ENCODE assay signal across 8 cellular contexts in the genomic region with DNA sequence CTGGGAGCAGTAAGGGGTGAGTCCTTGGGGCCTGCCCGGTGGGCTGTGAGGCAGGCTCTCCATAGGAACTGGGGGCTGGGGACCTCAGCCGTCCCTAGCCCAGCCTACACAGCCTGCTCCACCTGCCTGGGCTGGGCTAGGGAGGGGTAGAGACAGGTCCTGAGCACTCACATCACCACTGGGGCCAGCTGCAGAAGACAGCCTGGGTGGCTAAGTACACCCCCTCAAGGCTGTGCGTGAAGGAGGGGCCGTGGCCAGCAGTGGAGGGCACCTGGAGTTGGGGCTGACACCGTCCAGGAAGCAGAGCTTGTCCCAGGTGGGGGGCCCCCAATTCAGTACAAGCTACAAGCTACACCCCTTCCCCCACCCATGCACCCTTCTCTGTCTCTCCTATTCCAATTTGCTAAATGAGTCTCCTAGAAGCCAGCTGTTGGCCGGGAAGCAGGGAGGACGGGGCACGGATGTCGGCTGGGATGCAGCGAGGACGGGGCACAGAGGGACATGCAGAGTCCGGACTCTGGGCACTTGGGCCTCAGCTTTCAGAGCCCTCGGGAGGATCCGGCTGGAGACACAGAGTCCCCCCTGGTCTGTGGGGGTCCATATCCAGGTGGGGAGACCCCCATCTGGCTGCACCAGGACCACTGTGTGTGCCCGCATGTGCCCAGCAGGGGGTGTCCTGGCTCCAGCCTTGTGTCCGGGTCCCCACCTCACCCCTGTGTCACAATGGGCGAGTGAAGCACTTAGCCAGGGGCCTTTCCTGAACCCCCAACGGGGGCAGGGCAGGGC. TPM values are rescaled to one million over a fixed set of nuclear protein-coding genes. Genes with fewer than 3 reads are reported as not detected.
DNase-seq lines count a peak whose midpoint lies in the region; ATAC-seq and TF ChIP-seq lines count a peak whose summit lies in the region.

No MANE protein-coding gene starts in this region.

- H3K27ac ChIP-seq in cardiac muscle cell, result no peak overlapping the region
- no peak overlapping the region for H3K27ac ChIP-seq in SU-DHL-6 (ENCODE audit: low read depth, low read length)
- peak overlapping the region; percentile 93 for H3K27ac ChIP-seq in left ventricle myocardium inferior (replicated peaks)
- H3K27ac ChIP-seq in upper lobe of right lung, result peak overlapping the region; percentile 85

- peaks cover 3% of the 10 kb centered on the region for H3K4me1 ChIP-seq in cardiac muscle cell (ENCODE audit: low read depth)
- H3K4me1 ChIP-seq in left ventricle myocardium inferior, result peaks cover 30% of the 10 kb centered on the region
- H3K4me1 ChIP-seq in upper lobe of right lung, result peaks cover 17% of the 10 kb centered on the region

- H3F3A ChIP-seq in SU-DHL-6 (ENCODE audit: insufficient read depth), result no peaks in the 10 kb centered on the region

- DNase-seq in cardiac muscle cell (ENCODE audit: low read depth in 1 of 2, low spot score in 1 of 2) (peak in 1 of 2 donors; percentile 42), left ventricle myocardium superior (no peak), left ventricle myocardium inferior (no peak), upper lobe of right lung (no peak), NCI-H1694 (lab: John Stamatoyannopoulos, UW) (no peak)

- H3K36me3 ChIP-seq in cardiac muscle cell (no peaks in the 10 kb centered on the region), SU-DHL-6 (ENCODE audit: low read length) (no peaks in the 10 kb centered on the region), left ventricle myocardium inferior (no peaks in the 10 kb centered on the region), upper lobe of right lung (no peaks in the 10 kb centered on the region)

- no peaks in the 10 kb centered on the region for H3K9me3 ChIP-seq in cardiac muscle cell (ENCODE audit: low read depth)
- H3K9me3 ChIP-seq in SU-DHL-6 (ENCODE audit: insufficient read depth, low read length), result no peaks in the 10 kb centered on the region
- no peaks in the 10 kb centered on the region for H3K9me3 ChIP-seq in left ventricle myocardium inferior (replicated peaks)
- no peaks in the 10 kb centered on the region for H3K9me3 ChIP-seq in upper lobe of right lung

- no peak overlapping the region for H3K4me2 ChIP-seq in SU-DHL-6 (ENCODE audit: low read depth, low read length, poor library complexity, severe bottlenecking)

- no peak for ATAC-seq in left ventricle myocardium superior
- no peak for ATAC-seq in upper lobe of right lung
- no peak for ATAC-seq in HG02759 (IDR thresholded peaks at IDR 0.05; ENCODE audit: unreplicated experiment)
- ATAC-seq in GM19395 (IDR thresholded peaks at IDR 0.05; ENCODE audit: unreplicated experiment), result no peak

- peak; percentile 30 for TF ChIP-seq CTCF in cardiac muscle cell (IDR thresholded peaks at IDR 0.05; ENCODE audit: low read depth, low read length)
- TF ChIP-seq CTCF in SU-DHL-6 (IDR thresholded peaks at IDR 0.05; ENCODE audit: insufficient read depth, low read length, poor library complexity, severe bottlenecking), result peak; percentile 22
- peak; percentile 49 for TF ChIP-seq CTCF in left ventricle myocardium inferior (IDR thresholded peaks at IDR 0.05; ENCODE audit: borderline replicate concordance)
- TF ChIP-seq CTCF in upper lobe of right lung (IDR thresholded peaks at IDR 0.05), result peak; percentile 37

- no peaks in the 10 kb centered on the region for H3K9me2 ChIP-seq in SU-DHL-6 (replicated peaks; ENCODE audit: insufficient read depth, low read length)

- intact Hi-C loops in left ventricle myocardium superior (cut with micrococcal nuclease) (no loop called here), left ventricle myocardium inferior (cut with micrococcal nuclease) (no loop called here), upper lobe of right lung (cut with DNase I) (no loop called here)

- no peaks in the 10 kb centered on the region for H4K20me1 ChIP-seq in SU-DHL-6 (ENCODE audit: low read depth, low read length)

- no peaks in the 10 kb centered on the region for H3K79me2 ChIP-seq in SU-DHL-6 (ENCODE audit: insufficient read depth, low read length)

- no peak overlapping the region for H3K4me3 ChIP-seq in cardiac muscle cell
- no peak overlapping the region for H3K4me3 ChIP-seq in SU-DHL-6 (ENCODE audit: insufficient read depth, low read length, poor library complexity, severe bottlenecking)
- no peak overlapping the region for H3K4me3 ChIP-seq in left ventricle myocardium inferior
- H3K4me3 ChIP-seq in upper lobe of right lung, result peak overlapping the region; percentile 65

- H2AFZ ChIP-seq in SU-DHL-6 (ENCODE audit: low read depth, low read length, severe bottlenecking), result no peak overlapping the region

- H3K9ac ChIP-seq in SU-DHL-6 (ENCODE audit: low read length), result no peak overlapping the region

- H3K27me3 ChIP-seq in cardiac muscle cell, result no peaks in the 10 kb centered on the region
- no peaks in the 10 kb centered on the region for H3K27me3 ChIP-seq in SU-DHL-6 (ENCODE audit: low read length)
- H3K27me3 ChIP-seq in left ventricle myocardium inferior (ENCODE audit: low read depth), result no peaks in the 10 kb centered on the region
- no peaks in the 10 kb centered on the region for H3K27me3 ChIP-seq in upper lobe of right lung

RNA-seq across cellular contexts. Expression of gene ISG15, which starts 1.8 kb away (rescaled TPM):
- total RNA-seq in cardiac muscle cell (73.4 and 111 TPM in 2 replicates), left ventricle myocardium superior (16.4 TPM), left ventricle myocardium inferior (14.5 TPM), upper lobe of right lung (93.6 TPM)
- 68.2 and 110 TPM in 2 replicates for polyA plus RNA-seq in cardiac muscle cell

RNA-seq across cellular contexts. Expression of gene AGRN, which starts 4.8 kb away (rescaled TPM):
- total RNA-seq in cardiac muscle cell (95.5 and 154 TPM in 2 replicates), left ventricle myocardium superior (18.5 TPM), left ventricle myocardium inferior (13.0 TPM), upper lobe of right lung (135 TPM)
- 23.5 and 30.6 TPM in 2 replicates for polyA plus RNA-seq in cardiac muscle cell

RNA-seq across cellular contexts. Expression of gene HES4, which starts 15.2 kb away (rescaled TPM):
- total RNA-seq in cardiac muscle cell, result 54.4 and 89.4 TPM in 2 replicates
- 45.7 and 83.6 TPM in 2 replicates for polyA plus RNA-seq in cardiac muscle cell
- 39.4 TPM for total RNA-seq in left ventricle myocardium superior
- total RNA-seq in left ventricle myocardium inferior, result 34.0 TPM
- total RNA-seq in upper lobe of right lung, result 26.8 TPM

RNA-seq across cellular contexts. Expression of gene PERM1, which starts 33.2 kb away (rescaled TPM):
- total RNA-seq in cardiac muscle cell (0.49 and 1.0 TPM in 2 replicates), left ventricle myocardium superior (187 TPM), left ventricle myocardium inferior (160 TPM), upper lobe of right lung (0.35 TPM)
- polyA plus RNA-seq in cardiac muscle cell, result 0.71 and 0.77 TPM in 2 replicates

RNA-seq across cellular contexts. Expression of gene PLEKHN1, which starts 48.8 kb away (rescaled TPM):
- total RNA-seq in cardiac muscle cell (0.36 TPM in 1 of 2 replicates, not detected in the other), left ventricle myocardium superior (not detected), left ventricle myocardium inferior (not detected), upper lobe of right lung (2.1 TPM)
- polyA plus RNA-seq in cardiac muscle cell, result 0.60 TPM in 2 replicates

Comparison
In these comparisons a context has a peak if more than half of its experiments do, and no peak if none do; other contexts are left out.
1. H3K27ac ChIP-seq: peak in left ventricle myocardium inferior (single experiment) and upper lobe of right lung (single experiment); none in cardiac muscle cell (single experiment) and SU-DHL-6 (single experiment).
2. Peak in every context shown above with its lines, with median percentiles within 50 percentile points of each other: CTCF ChIP-seq.